12 cellular contexts compared by ENCODE assay signal in the genomic region with DNA sequence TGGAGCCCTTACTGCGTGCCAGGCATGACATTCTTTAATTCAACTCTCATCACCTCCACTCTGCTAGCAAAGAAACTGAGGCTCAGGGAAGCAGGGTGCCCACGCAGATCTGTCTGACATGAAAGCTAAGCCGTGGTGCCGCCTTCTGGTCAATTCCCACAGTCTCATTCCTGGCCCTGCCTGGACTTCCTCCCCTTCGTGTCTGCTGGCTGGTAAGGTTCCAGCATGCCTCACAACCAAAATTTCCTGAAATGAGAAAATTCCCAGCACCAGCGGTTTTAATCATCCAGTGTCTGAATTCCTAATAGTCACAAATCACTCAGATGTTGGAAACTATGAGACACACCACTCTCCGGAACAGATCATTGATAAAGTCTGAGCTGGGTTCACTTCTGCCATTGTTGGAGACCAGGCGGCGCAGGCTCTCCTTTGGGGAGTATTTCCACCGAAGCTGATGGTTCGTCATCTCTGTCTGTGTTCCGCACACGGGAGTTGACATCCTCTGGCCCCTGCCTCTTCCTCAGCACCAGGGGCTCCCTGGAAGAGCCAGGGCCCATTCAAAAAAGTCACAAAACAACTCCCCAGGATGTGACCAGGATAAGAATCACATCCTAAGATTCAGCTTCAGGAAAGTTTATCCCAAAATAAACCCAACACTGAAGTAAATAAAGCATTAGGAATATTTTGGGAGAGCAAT.
DNase-seq lines count a peak whose midpoint lies in the region; ATAC-seq, FAIRE-seq and TF ChIP-seq lines count a peak whose summit lies in the region.
"Had no signal": no experiment of that assay in that cellular context is flagged by ENCODE, and none has a peak within 500 bp of the region (broad histone marks: within the 10 kb centered on the region; RNA-seq: fewer than 3 reads in every experiment).

No MANE protein-coding gene starts in this region.

- H2BK12ac ChIP-seq in H1 (ENCODE audit: low read depth, low read length) = 0 out of 2 replicates have a peak overlapping the region, but pooled peaks have one; percentile 42

- no peak overlapping the region for H3K4me2 ChIP-seq in H1 (ENCODE audit: insufficient read depth in 1 of 2, low read depth in 2 of 2, low read length in 2 of 2)

- H3K9me3 ChIP-seq in H1 (ENCODE audit: insufficient read depth in 2 of 2, low read depth in 1 of 2, low read length in 1 of 2) (peaks cover 0 to 6% of the 10 kb centered on the region in 2 experiments; a peak in 1 of 4 replicates), kidney (ENCODE audit: control insufficient read depth in 1 of 2, low read length in 2 of 2) (no peaks in the 10 kb centered on the region), psoas muscle (no peaks in the 10 kb centered on the region)
- H3K9me3 ChIP-seq: neutrophil had no signal

- TF ChIP-seq CTCF in H1 (IDR thresholded peaks at IDR 0.05; ENCODE audit: control extremely low read depth in 1 of 3, insufficient read depth in 1 of 3, low read depth in 1 of 3, low read length in 3 of 3) = no peak
- TF ChIP-seq CTCF in kidney (IDR thresholded peaks at IDR 0.05; ENCODE audit: borderline replicate concordance, extremely low read depth, insufficient read depth) = no peak
- no peak for TF ChIP-seq CTCF in psoas muscle (IDR thresholded peaks at IDR 0.05)

- H4K8ac ChIP-seq in H1 (ENCODE audit: extremely low read depth, insufficient read depth, low read length) = no peak overlapping the region

- no peaks in the 10 kb centered on the region for H3K36me3 ChIP-seq in H1 (ENCODE audit: control insufficient read depth in 2 of 4, insufficient read depth in 4 of 4, low read length in 3 of 4)
- H3K36me3 ChIP-seq in kidney (ENCODE audit: control insufficient read depth in 1 of 2, insufficient read depth in 2 of 2, low read length in 2 of 2) = no peaks in the 10 kb centered on the region
- H3K36me3 ChIP-seq in psoas muscle (ENCODE audit: insufficient read depth in 1 of 2, low read depth in 1 of 2) = no peaks in the 10 kb centered on the region
- H3K36me3 ChIP-seq: neutrophil had no signal

- no peaks in the 10 kb centered on the region for H3K27me3 ChIP-seq in H1 (replicated peaks in 1 of 4; ENCODE audit: control insufficient read depth in 3 of 4, extremely low read depth in 1 of 4, insufficient read depth in 3 of 4, low read length in 3 of 4)
- H3K27me3 ChIP-seq in psoas muscle (ENCODE audit: insufficient read depth in 3 of 3, low read length in 2 of 3) = peaks cover 0 to 3% (median 0%) of the 10 kb centered on the region in 3 donors

- H3K4me1 ChIP-seq in H1 (replicated peaks in 1 of 4; ENCODE audit: control insufficient read depth in 3 of 4, insufficient read depth in 4 of 4, low read length in 3 of 4) = peaks cover 0 to 3% (median 0%) of the 10 kb centered on the region in 4 experiments; a peak in 1 of 7 replicates
- peaks cover 10 to 16% of the 10 kb centered on the region in 2 donors for H3K4me1 ChIP-seq in kidney (ENCODE audit: control insufficient read depth in 1 of 2, insufficient read depth in 1 of 2, low read depth in 1 of 2, low read length in 2 of 2)
- no peaks in the 10 kb centered on the region for H3K4me1 ChIP-seq in psoas muscle

- H3K9ac ChIP-seq in H1 (replicated peaks in 1 of 4; ENCODE audit: extremely low read depth in 1 of 4, low read depth in 3 of 4, low read length in 3 of 4) = no peak overlapping the region
- H3K9ac ChIP-seq in kidney (ENCODE audit: low read length in 2 of 2) = no peak overlapping the region

- CTCF ChIA-PET in H1 (lab: Charles Lee; ENCODE audit: partially characterized antibody) = interaction anchor here (0.6 to 4.4 kb wide), 9 partner anchors 15 to 1036 kb away, joined by 3 to 40 read pairs (median 4); no protein-coding TSS in a partner anchor

- H3K4ac ChIP-seq in H1 (replicated peaks; ENCODE audit: insufficient read length, low read depth, low read length) = no peak overlapping the region

- no peak overlapping the region for H2BK20ac ChIP-seq in H1 (ENCODE audit: low read length)

- POLR2A ChIA-PET in H1 (lab: Charles Lee; ENCODE audit: partially characterized antibody) = no interaction called here

- no peaks in the 10 kb centered on the region for H4K20me1 ChIP-seq in H1 (replicated peaks in 1 of 2; ENCODE audit: control insufficient read depth in 1 of 2, insufficient read depth in 2 of 2, low read length in 2 of 2)

- no peak overlapping the region for H4K5ac ChIP-seq in H1 (ENCODE audit: insufficient read length, low read depth, low read length)

- H3K23ac ChIP-seq in H1 (ENCODE audit: insufficient read length) = no peak overlapping the region

- no peak overlapping the region; the same call in 1 of the 2 replicates for H3K18ac ChIP-seq in H1 (ENCODE audit: extremely low read depth, low read length)

- no peak overlapping the region for H3K56ac ChIP-seq in H1 (replicated peaks; ENCODE audit: insufficient read length, low read depth, low read length)

- no peak overlapping the region for H3K14ac ChIP-seq in H1 (ENCODE audit: insufficient read length)

- H3K23me2 ChIP-seq in H1 (ENCODE audit: low read depth, low read length) = no peaks in the 10 kb centered on the region; the same call in 1 of the 2 replicates

- no peak for TF ChIP-seq RAD21 in H1 (IDR thresholded peaks at IDR 0.05 in 1 of 2, conservative IDR thresholded peaks at IDR 0.05 in 1 of 2; ENCODE audit: low read depth in 2 of 2, low read length in 2 of 2)

- H2BK120ac ChIP-seq in H1 (replicated peaks; ENCODE audit: low read depth, low read length) = no peak overlapping the region

- H2BK5ac ChIP-seq in H1 (ENCODE audit: low read depth, low read length) = no peak overlapping the region

- H3K4me3 ChIP-seq in H1 (ENCODE audit: extremely low read depth in 1 of 4, insufficient read depth in 2 of 4, low read depth in 3 of 4, low read length in 4 of 4) (no peak overlapping the region), kidney (ENCODE audit: low read length in 2 of 2) (no peak overlapping the region), psoas muscle (no peak overlapping the region)

- no peak overlapping the region for H4K91ac ChIP-seq in H1 (replicated peaks; ENCODE audit: insufficient read length, low read length)

- H3K27ac ChIP-seq in H1 (ENCODE audit: low read depth, low read length) = no peak overlapping the region
- peak overlapping the region; percentile 23 to 44 for H3K27ac ChIP-seq in kidney (ENCODE audit: low read depth in 2 of 2, low read length in 2 of 2)
- peak overlapping the region; percentile 4 for H3K27ac ChIP-seq in psoas muscle
- H3K27ac ChIP-seq: neutrophil had no signal

- intact Hi-C loops in kidney (cut with DNase I) = no loop called here
- intact Hi-C loops in psoas muscle (cut with DNase I) = no loop called here

- TF ChIP-seq EP300 in H1 (IDR thresholded peaks at IDR 0.05; ENCODE audit: borderline replicate concordance in 1 of 2, low read depth in 2 of 2, low read length in 2 of 2) = no peak

- H2AK5ac ChIP-seq in H1 (ENCODE audit: low read depth, low read length) = no peak overlapping the region

- H3K79me1 ChIP-seq in H1 (ENCODE audit: low read depth, low read length) = no peaks in the 10 kb centered on the region

- TF ChIP-seq POLR2A in H1 (IDR thresholded peaks at IDR 0.05; ENCODE audit: control extremely low read depth in 1 of 2, low read depth in 2 of 2, low read length in 2 of 2) = no peak

- WGBS in H1 (ENCODE audit: extremely low coverage in 1 of 2, insufficient coverage in 1 of 2, insufficient read length in 1 of 2, insufficient replicate concordance in 2 of 2, low coverage in 1 of 2, low lambda C conversion rate in 2 of 2, missing lambda C conversion rate in 1 of 2), 2 experiments = 91% methylated on average over 13 of the region's 13 CpGs; no CpG with 5 or more reads in 1 of the 2 experiments
- 71 to 77% (median 76%) methylated on average over 13 of the region's 13 CpGs for WGBS in psoas muscle, 3 donors

- ATAC-seq in psoas muscle (peak in 2 of 4 donors; percentile 20 to 22), GM21526 (IDR thresholded peaks at IDR 0.05; ENCODE audit: low FRiP score, unreplicated experiment) (no peak), GM18868 (IDR thresholded peaks at IDR 0.05; ENCODE audit: unreplicated experiment) (no peak), GM19023 (IDR thresholded peaks at IDR 0.05; ENCODE audit: unreplicated experiment) (no peak)

- H3K79me2 ChIP-seq in H1 (ENCODE audit: control insufficient read depth in 1 of 2, insufficient read depth in 2 of 2, low read length in 2 of 2) = no peaks in the 10 kb centered on the region

- DNase-seq in Ammon's horn (ENCODE audit: low spot score) (peak; percentile 22), H1 (ENCODE audit: low read depth in 1 of 2, low spot score in 2 of 2) (no peak), kidney (no peak), psoas muscle (no peak)
- DNase-seq in stimulated activated CD4-positive, alpha-beta T cell treated with anti-CD3 and anti-CD28 coated beads, Interleukin-15, amount 100 ng/mL, for 24 hours = no peak
- DNase-seq: DMS153, NCI-H2029, T1000 had no signal

- no peak overlapping the region for H2AFZ ChIP-seq in H1 (ENCODE audit: low read length)

- no peak overlapping the region for H2BK15ac ChIP-seq in H1 (ENCODE audit: low read length)

- FAIRE-seq in H1 (lab: Jason Lieb, UNC) (no peak), kidney (lab: Jason Lieb, UNC) (no peak)

TF ChIP-seq in H1, 55 proteins besides CTCF, POLR2A, EP300 and RAD21:
- no peak for TF ChIP-seq SRF (IDR thresholded peaks at IDR 0.05; ENCODE audit: low read depth, low read length)
- TF ChIP-seq SP4 (IDR thresholded peaks at IDR 0.05; ENCODE audit: low read length) = no peak
- no peak for TF ChIP-seq SP2 (IDR thresholded peaks at IDR 0.05; ENCODE audit: low read length)
- no peak for TF ChIP-seq HDAC6 (IDR thresholded peaks at IDR 0.05; ENCODE audit: low read depth, low read length)
- no peak for TF ChIP-seq MAFK (IDR thresholded peaks at IDR 0.05; ENCODE audit: low read depth, low read length)
- TF ChIP-seq TCF12 (IDR thresholded peaks at IDR 0.05; ENCODE audit: low read depth, low read length) = no peak
- TF ChIP-seq HDAC2 (IDR thresholded peaks at IDR 0.05; ENCODE audit: borderline replicate concordance in 1 of 2, low read depth in 2 of 2, low read length in 2 of 2) = no peak
- TF ChIP-seq POLR2AphosphoS5 (IDR thresholded peaks at IDR 0.05; ENCODE audit: low read depth, low read length) = no peak
- TF ChIP-seq NRF1 (IDR thresholded peaks at IDR 0.05; ENCODE audit: low read depth, low read length) = no peak
- TF ChIP-seq, protein P1, sequence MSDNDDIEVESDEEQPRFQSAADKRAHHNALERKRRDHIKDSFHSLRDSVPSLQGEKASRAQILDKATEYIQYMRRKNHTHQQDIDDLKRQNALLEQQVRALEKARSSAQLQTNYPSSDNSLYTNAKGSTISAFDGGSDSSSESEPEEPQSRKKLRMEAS (IDR thresholded peaks at IDR 0.05) = no peak
TF ChIP-seq in H1: peak in this region for 0.
